Comparison of ENCODE assay signal across 14 cellular contexts in genomic region chr18:58100154-58100553, GRCh38. TPM values are rescaled to one million over a fixed set of nuclear protein-coding genes. Genes with fewer than 3 reads are reported as not detected.
A peak's percentile ranks its signal among the peaks of the same experiment; 100 is the strongest.
DNase-seq lines count a peak whose midpoint lies in the region; ATAC-seq, FAIRE-seq and TF ChIP-seq lines count a peak whose summit lies in the region.
"Had no signal": no experiment of that assay in that cellular context is flagged by ENCODE, and none has a peak within 500 bp of the region (broad histone marks: within the 10 kb centered on the region; RNA-seq: fewer than 3 reads in every experiment).

No MANE protein-coding gene starts in this region.

- H2BK12ac ChIP-seq in H1 (ENCODE audit: low read depth, low read length) = no peak overlapping the region

- ATAC-seq in GM19452 (IDR thresholded peaks at IDR 0.05; ENCODE audit: unreplicated experiment) = peak; percentile 59
- peak; percentile 44 for ATAC-seq in HG03442 (IDR thresholded peaks at IDR 0.05; ENCODE audit: unreplicated experiment)
- ATAC-seq: K562 had no signal

- no peaks in the 10 kb centered on the region for H3K9me3 ChIP-seq in H1 (ENCODE audit: insufficient read depth in 2 of 2, low read depth in 1 of 2, low read length in 1 of 2)

- H2AFZ ChIP-seq in H1 (ENCODE audit: low read length) = no peak overlapping the region

- no peak overlapping the region for H3K23ac ChIP-seq in H1 (ENCODE audit: insufficient read length)

- H3K56ac ChIP-seq in H1 (replicated peaks; ENCODE audit: insufficient read length, low read depth, low read length) = no peak overlapping the region

- no peak overlapping the region for H2BK20ac ChIP-seq in H1 (ENCODE audit: low read length)

- H4K91ac ChIP-seq in H1 (replicated peaks; ENCODE audit: insufficient read length, low read length) = peak overlapping the region; percentile 46

- no peak overlapping the region for H3K4me2 ChIP-seq in H1 (ENCODE audit: insufficient read depth in 1 of 2, low read depth in 2 of 2, low read length in 2 of 2)

- H3K27ac ChIP-seq in H1 (ENCODE audit: low read depth, low read length) = no peak overlapping the region
- H3K27ac ChIP-seq: WERI-Rb-1 had no signal

- POLR2A ChIA-PET in H1 (lab: Charles Lee; ENCODE audit: partially characterized antibody) = interaction anchor here (1.4 kb wide), 1 partner anchor 57 kb away, joined by 3 read pairs; the partner anchor contains the start of gene NEDD4L

- TF ChIP-seq CTCF in H1 (IDR thresholded peaks at IDR 0.05; ENCODE audit: control extremely low read depth in 1 of 3, insufficient read depth in 1 of 3, low read depth in 1 of 3, low read length in 3 of 3) = no peak

- no peaks in the 10 kb centered on the region for H4K20me1 ChIP-seq in H1 (replicated peaks in 1 of 2; ENCODE audit: control insufficient read depth in 1 of 2, insufficient read depth in 2 of 2, low read length in 2 of 2)

- H2BK120ac ChIP-seq in H1 (replicated peaks; ENCODE audit: low read depth, low read length) = no peak overlapping the region

- no peak for TF ChIP-seq EP300 in H1 (IDR thresholded peaks at IDR 0.05; ENCODE audit: borderline replicate concordance in 1 of 2, low read depth in 2 of 2, low read length in 2 of 2)

- no peaks in the 10 kb centered on the region for H3K36me3 ChIP-seq in H1 (ENCODE audit: control insufficient read depth in 2 of 4, insufficient read depth in 4 of 4, low read length in 3 of 4)

- H3K4ac ChIP-seq in H1 (replicated peaks; ENCODE audit: insufficient read length, low read depth, low read length) = no peak overlapping the region

- peaks cover 0 to 79% of the 10 kb centered on the region in 2 experiments; a peak in 2 of 4 replicates for H3K79me2 ChIP-seq in H1 (ENCODE audit: control insufficient read depth in 1 of 2, insufficient read depth in 2 of 2, low read length in 2 of 2)

- H3K14ac ChIP-seq in H1 (ENCODE audit: insufficient read length) = no peak overlapping the region

- no peaks in the 10 kb centered on the region for H3K27me3 ChIP-seq in H1 (replicated peaks in 1 of 4; ENCODE audit: control insufficient read depth in 3 of 4, extremely low read depth in 1 of 4, insufficient read depth in 3 of 4, low read length in 3 of 4)

- no peak overlapping the region for H3K18ac ChIP-seq in H1 (ENCODE audit: extremely low read depth, low read length)

- H4K8ac ChIP-seq in H1 (ENCODE audit: extremely low read depth, insufficient read depth, low read length) = no peak overlapping the region

- WGBS in H1 (ENCODE audit: extremely low coverage in 1 of 2, insufficient coverage in 1 of 2, insufficient read length in 1 of 2, insufficient replicate concordance in 2 of 2, low coverage in 1 of 2, low lambda C conversion rate in 2 of 2, missing lambda C conversion rate in 1 of 2), 2 experiments = 83% methylated on average over 3 of the region's 3 CpGs; no CpG with 5 or more reads in 1 of the 2 experiments

- DNase-seq in GM12892 (ENCODE audit: insufficient read length) (no peak), H1 (ENCODE audit: low read depth in 1 of 2, low spot score in 2 of 2) (no peak), erythroblast (lab: John Stamatoyannopoulos, UW) (no peak), H4 (ENCODE audit: low spot score) (no peak), HuH-7.5 (ENCODE audit: low spot score) (no peak), cardiac septum (ENCODE audit: low spot score) (no peak)
- DNase-seq: activated CD8-positive, alpha-beta memory T cell treated with anti-CD3 and anti-CD28 coated beads, Interleukin-2, amount 50 U/mL, for 48 hours; GOT3; NCI-H2029; stimulated activated CD4-positive, alpha-beta T cell treated with anti-CD3 and anti-CD28 coated beads, Interleukin-2, amount 100 ng/mL, for 24 hours; WERI-Rb-1 had no signal

- 0 out of 2 replicates have a peak overlapping the region, but pooled peaks have one; percentile 36 for H2BK15ac ChIP-seq in H1 (ENCODE audit: low read length)

- H4K5ac ChIP-seq in H1 (ENCODE audit: insufficient read length, low read depth, low read length) = no peak overlapping the region

- H3K4me1 ChIP-seq in H1 (replicated peaks in 1 of 4; ENCODE audit: control insufficient read depth in 3 of 4, insufficient read depth in 4 of 4, low read length in 3 of 4) = peaks cover 3 to 30% (median 17%) of the 10 kb centered on the region in 4 experiments

- no peaks in the 10 kb centered on the region; the same call in 1 of the 2 replicates for H3K23me2 ChIP-seq in H1 (ENCODE audit: low read depth, low read length)

- no peak overlapping the region for H2BK5ac ChIP-seq in H1 (ENCODE audit: low read depth, low read length)

- intact Hi-C loops in cardiac septum (cut with DNase I) = no loop called here

- CTCF ChIA-PET in H1 (lab: Charles Lee; ENCODE audit: partially characterized antibody) = interaction anchor here (1.0 to 3.0 kb wide), 5 partner anchors 13 to 57 kb away, joined by 3 to 9 read pairs (median 4); partner anchors contain the start of gene NEDD4L

- TF ChIP-seq RAD21 in H1 (IDR thresholded peaks at IDR 0.05 in 1 of 2, conservative IDR thresholded peaks at IDR 0.05 in 1 of 2; ENCODE audit: low read depth in 2 of 2, low read length in 2 of 2) = no peak

- H3K79me1 ChIP-seq in H1 (ENCODE audit: low read depth, low read length) = peaks cover 15% of the 10 kb centered on the region

- H3K4me3 ChIP-seq in H1 (ENCODE audit: extremely low read depth in 1 of 4, insufficient read depth in 2 of 4, low read depth in 3 of 4, low read length in 4 of 4) = no peak overlapping the region
- H3K4me3 ChIP-seq: K562 had no signal

- H2AK5ac ChIP-seq in H1 (ENCODE audit: low read depth, low read length) = no peak overlapping the region

- TF ChIP-seq POLR2A in GM12892 (IDR thresholded peaks at IDR 0.05; ENCODE audit: low read depth, low read length) (no peak), H1 (IDR thresholded peaks at IDR 0.05; ENCODE audit: control extremely low read depth in 1 of 2, low read depth in 2 of 2, low read length in 2 of 2) (no peak), erythroblast (IDR thresholded peaks at IDR 0.05; ENCODE audit: low read length) (no peak)

- no peak overlapping the region for H3K9ac ChIP-seq in H1 (replicated peaks in 1 of 4; ENCODE audit: extremely low read depth in 1 of 4, low read depth in 3 of 4, low read length in 3 of 4)

- FAIRE-seq in GM12892 (lab: Jason Lieb, UNC) = peak; percentile 92
- no peak for FAIRE-seq in H1 (lab: Jason Lieb, UNC)
- FAIRE-seq: K562 had no signal

TF ChIP-seq in H1, 55 proteins besides CTCF, POLR2A, EP300 and RAD21:
- TF ChIP-seq KDM5A (IDR thresholded peaks at IDR 0.05; ENCODE audit: low read length) (no peak), JUN (IDR thresholded peaks at IDR 0.05; ENCODE audit: low read depth, low read length) (no peak), SUZ12 (IDR thresholded peaks at IDR 0.05; ENCODE audit: low read length) (no peak), KDM4A (IDR thresholded peaks at IDR 0.05; ENCODE audit: low read depth, low read length, severe bottlenecking) (no peak), CEBPB (IDR thresholded peaks at IDR 0.05; ENCODE audit: low read depth, low read length) (no peak), CHD1 (IDR thresholded peaks at IDR 0.05; ENCODE audit: low read depth, low read length) (no peak), SIN3A (conservative IDR thresholded peaks at IDR 0.05 in 1 of 2, IDR thresholded peaks at IDR 0.05 in 1 of 2; ENCODE audit: low read depth in 1 of 2, low read length in 2 of 2) (no peak), MAX (IDR thresholded peaks at IDR 0.05) (no peak), SIX5 (IDR thresholded peaks at IDR 0.05; ENCODE audit: low read depth, low read length) (no peak), RNF2 (IDR thresholded peaks at IDR 0.05; ENCODE audit: borderline replicate concordance, low read depth, low read length, missing control alignments, poor library complexity, severe bottlenecking) (no peak), HDAC2 (IDR thresholded peaks at IDR 0.05; ENCODE audit: borderline replicate concordance in 1 of 2, low read depth in 2 of 2, low read length in 2 of 2) (no peak), TAF1 (IDR thresholded peaks at IDR 0.05; ENCODE audit: low read depth, low read length) (no peak), BRCA1 (IDR thresholded peaks at IDR 0.05; ENCODE audit: low read depth, low read length) (no peak)

RNA-seq across cellular contexts. Expression of gene NEDD4L, which starts 56.1 kb away (rescaled TPM):
- 19.9 TPM for polyA plus RNA-seq in GM12892 (2012; ENCODE audit: missing spikeins)
- 63.4 and 69.8 TPM in 2 replicates for total RNA-seq in H1 (2021; fragmentation: NEBNext Ultra II Directional; extraction: Animal tissue kit (Norgen Biotek cat#: 25700))
- polyA plus RNA-seq in H1 (2011; rRNA removed) = 37.3 and 53.0 TPM in 2 replicates
- 35.7 TPM for polyA plus RNA-seq in H1 (2011; cell fraction: cytosol; rRNA removed)
- 112 TPM for polyA plus RNA-seq in H1 (2011; cell fraction: nucleus; rRNA removed)
- polyA plus RNA-seq in H1 (2012, experiment 1 of 2) = 49.0 to 66.6 TPM (median 55.2 TPM) in 4 replicates
- 14.1 TPM for polyA plus RNA-seq in H1 (2012, experiment 2 of 2)
- 60.0 TPM for polyA plus RNA-seq in H1 (2013, experiment 1 of 2)
- 63.7 TPM for polyA plus RNA-seq in H1 (2013, experiment 2 of 2)
- 77.2 and 91.8 TPM in 2 replicates for polyA minus RNA-seq in H1 (2011; rRNA and poly(A)+ RNA removed)
- polyA minus RNA-seq in H1 (2011; cell fraction: cytosol; rRNA and poly(A)+ RNA removed) = 35.2 TPM
- 128 TPM for polyA minus RNA-seq in H1 (2011; cell fraction: nucleus; rRNA and poly(A)+ RNA removed)
- 17.1 and 20.4 TPM in 2 replicates for total RNA-seq in H4 (2014; rRNA removed; shearing (Covaris generic))
- total RNA-seq in cardiac septum = 49.3 TPM
